Comparison of ENCODE assay signal across 1 cellular context in the genomic region with DNA sequence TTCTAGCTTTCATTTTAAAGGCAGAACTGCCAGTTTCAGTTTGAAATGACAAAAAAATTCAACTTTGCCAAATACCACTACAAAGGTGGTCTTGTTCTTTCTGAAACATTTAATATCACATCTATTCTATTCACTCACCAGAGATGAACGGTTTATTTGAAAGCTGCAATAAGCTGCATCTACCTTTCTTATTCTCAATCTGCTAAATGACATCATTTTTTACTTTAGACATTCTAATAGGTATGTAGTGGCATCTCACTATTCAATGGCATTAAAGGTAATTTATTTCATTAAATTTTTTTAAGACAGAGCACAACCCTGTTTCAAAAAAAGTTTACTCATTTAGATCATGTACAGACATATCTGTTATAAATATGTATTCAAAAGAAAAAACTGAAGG.
TF ChIP-seq lines count a peak whose summit lies in the region.

No MANE protein-coding gene starts in this region.

TF ChIP-seq in GM12878, 131 proteins besides CTCF, POLR2A, EP300 and RAD21 (continued from another document):
- TF ChIP-seq, protein P1, sequence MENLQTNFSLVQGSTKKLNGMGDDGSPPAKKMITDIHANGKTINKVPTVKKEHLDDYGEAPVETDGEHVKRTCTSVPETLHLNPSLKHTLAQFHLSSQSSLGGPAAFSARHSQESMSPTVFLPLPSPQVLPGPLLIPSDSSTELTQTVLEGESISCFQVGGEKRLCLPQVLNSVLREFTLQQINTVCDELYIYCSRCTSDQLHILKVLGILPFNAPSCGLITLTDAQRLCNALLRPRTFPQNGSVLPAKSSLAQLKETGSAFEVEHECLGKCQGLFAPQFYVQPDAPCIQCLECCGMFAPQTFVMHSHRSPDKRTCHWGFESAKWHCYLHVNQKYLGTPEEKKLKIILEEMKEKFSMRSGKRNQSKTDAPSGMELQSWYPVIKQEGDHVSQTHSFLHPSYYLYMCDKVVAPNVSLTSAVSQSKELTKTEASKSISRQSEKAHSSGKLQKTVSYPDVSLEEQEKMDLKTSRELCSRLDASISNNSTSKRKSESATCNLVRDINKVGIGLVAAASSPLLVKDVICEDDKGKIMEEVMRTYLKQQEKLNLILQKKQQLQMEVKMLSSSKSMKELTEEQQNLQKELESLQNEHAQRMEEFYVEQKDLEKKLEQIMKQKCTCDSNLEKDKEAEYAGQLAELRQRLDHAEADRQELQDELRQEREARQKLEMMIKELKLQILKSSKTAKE (IDR thresholded peaks at IDR 0.05; ENCODE audit: low read depth, poor library complexity, severe bottlenecking): no peak
- TF ChIP-seq NFIC (IDR thresholded peaks at IDR 0.05; ENCODE audit: low read depth, low read length) (no peak), EGR1 (IDR thresholded peaks at IDR 0.05; ENCODE audit: borderline replicate concordance in 1 of 2, low read depth in 2 of 2, low read length in 2 of 2) (no peak), STAT1 (conservative IDR thresholded peaks at IDR 0.05) (no peak), YY1 (IDR thresholded peaks at IDR 0.05; ENCODE audit: low read depth, low read length) (no peak)
- TF ChIP-seq, protein P2, sequence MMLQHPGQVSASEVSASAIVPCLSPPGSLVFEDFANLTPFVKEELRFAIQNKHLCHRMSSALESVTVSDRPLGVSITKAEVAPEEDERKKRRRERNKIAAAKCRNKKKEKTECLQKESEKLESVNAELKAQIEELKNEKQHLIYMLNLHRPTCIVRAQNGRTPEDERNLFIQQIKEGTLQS (IDR thresholded peaks at IDR 0.05; ENCODE audit: borderline replicate concordance, extremely low read depth, low read depth, low read length): no peak
- TF ChIP-seq, protein P3, sequence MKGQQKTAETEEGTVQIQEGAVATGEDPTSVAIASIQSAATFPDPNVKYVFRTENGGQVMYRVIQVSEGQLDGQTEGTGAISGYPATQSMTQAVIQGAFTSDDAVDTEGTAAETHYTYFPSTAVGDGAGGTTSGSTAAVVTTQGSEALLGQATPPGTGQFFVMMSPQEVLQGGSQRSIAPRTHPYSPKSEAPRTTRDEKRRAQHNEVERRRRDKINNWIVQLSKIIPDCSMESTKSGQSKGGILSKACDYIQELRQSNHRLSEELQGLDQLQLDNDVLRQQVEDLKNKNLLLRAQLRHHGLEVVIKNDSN (IDR thresholded peaks at IDR 0.05; ENCODE audit: borderline replicate concordance, extremely low read length, insufficient read depth, low read depth, low read length): no peak
- TF ChIP-seq, protein P4, sequence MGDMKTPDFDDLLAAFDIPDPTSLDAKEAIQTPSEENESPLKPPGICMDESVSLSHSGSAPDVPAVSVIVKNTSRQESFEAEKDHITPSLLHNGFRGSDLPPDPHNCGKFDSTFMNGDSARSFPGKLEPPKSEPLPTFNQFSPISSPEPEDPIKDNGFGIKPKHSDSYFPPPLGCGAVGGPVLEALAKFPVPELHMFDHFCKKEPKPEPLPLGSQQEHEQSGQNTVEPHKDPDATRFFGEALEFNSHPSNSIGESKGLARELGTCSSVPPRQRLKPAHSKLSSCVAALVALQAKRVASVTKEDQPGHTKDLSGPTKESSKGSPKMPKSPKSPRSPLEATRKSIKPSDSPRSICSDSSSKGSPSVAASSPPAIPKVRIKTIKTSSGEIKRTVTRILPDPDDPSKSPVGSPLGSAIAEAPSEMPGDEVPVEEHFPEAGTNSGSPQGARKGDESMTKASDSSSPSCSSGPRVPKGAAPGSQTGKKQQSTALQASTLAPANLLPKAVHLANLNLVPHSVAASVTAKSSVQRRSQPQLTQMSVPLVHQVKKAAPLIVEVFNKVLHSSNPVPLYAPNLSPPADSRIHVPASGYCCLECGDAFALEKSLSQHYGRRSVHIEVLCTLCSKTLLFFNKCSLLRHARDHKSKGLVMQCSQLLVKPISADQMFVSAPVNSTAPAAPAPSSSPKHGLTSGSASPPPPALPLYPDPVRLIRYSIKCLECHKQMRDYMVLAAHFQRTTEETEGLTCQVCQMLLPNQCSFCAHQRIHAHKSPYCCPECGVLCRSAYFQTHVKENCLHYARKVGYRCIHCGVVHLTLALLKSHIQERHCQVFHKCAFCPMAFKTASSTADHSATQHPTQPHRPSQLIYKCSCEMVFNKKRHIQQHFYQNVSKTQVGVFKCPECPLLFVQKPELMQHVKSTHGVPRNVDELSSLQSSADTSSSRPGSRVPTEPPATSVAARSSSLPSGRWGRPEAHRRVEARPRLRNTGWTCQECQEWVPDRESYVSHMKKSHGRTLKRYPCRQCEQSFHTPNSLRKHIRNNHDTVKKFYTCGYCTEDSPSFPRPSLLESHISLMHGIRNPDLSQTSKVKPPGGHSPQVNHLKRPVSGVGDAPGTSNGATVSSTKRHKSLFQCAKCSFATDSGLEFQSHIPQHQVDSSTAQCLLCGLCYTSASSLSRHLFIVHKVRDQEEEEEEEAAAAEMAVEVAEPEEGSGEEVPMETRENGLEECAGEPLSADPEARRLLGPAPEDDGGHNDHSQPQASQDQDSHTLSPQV (IDR thresholded peaks at IDR 0.05): no peak
